In the genomic region with DNA sequence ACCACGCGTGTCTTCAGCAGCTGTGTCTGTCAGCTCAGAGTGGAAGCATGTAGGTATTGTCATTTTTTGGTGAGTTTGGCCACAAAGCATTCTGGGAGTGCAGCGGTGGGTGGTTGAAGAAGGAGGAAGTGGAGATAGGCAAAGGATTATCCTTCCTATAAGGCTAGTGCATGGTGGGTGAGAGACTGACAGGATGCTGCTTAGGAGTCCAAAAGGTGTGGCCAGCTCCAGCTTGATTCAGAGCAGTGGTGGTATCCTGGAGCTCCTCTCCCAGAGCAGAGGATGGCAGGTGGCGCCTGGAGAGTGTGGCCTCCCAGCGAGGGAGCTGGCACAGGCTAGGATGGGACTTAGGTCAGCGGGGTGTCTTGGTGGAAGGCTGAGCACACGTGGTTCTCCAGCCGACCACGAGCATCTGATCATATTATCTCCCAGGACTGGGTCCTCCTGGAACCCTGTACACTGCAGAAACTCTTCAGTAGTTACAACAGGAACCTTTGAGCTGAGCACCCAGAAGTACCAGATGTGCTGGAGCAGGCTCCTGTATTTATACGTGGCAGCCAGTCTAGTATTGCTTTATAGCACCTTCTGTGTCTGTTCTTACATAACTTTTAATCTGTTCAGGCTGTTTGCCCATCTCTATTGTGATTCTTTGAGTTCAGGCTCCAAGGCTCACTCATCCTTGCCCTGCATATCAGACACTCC, we compare ENCODE assay signal across 9 cellular contexts. TPM values are rescaled to one million over a fixed set of nuclear protein-coding genes. Genes with fewer than 3 reads are reported as not detected.
DNase-seq lines count a peak whose midpoint lies in the region; ATAC-seq and TF ChIP-seq lines count a peak whose summit lies in the region.
"Had no signal": no experiment of that assay in that cellular context is flagged by ENCODE, and none has a peak within 500 bp of the region (broad histone marks: within the 10 kb centered on the region; RNA-seq: fewer than 3 reads in every experiment).

No MANE protein-coding gene starts in this region.

- peak overlapping the region; percentile 76 for H3K27ac Mint-ChIP-seq in activated naive CD8-positive, alpha-beta T cell

- H3K4me1 ChIP-seq in cardiac muscle cell (ENCODE audit: low read depth) (peaks cover 45% of the 10 kb centered on the region), right atrium auricular region (peaks cover 0 to 67% of the 10 kb centered on the region in 2 donors), left lung (peaks cover 25 to 98% of the 10 kb centered on the region in 2 donors)

- H3K4me3 Mint-ChIP-seq in activated naive CD8-positive, alpha-beta T cell: no peak overlapping the region

- no peaks in the 10 kb centered on the region for H3K27me3 Mint-ChIP-seq in activated naive CD8-positive, alpha-beta T cell

- H3K27ac ChIP-seq in cardiac muscle cell (peak overlapping the region; percentile 60), right atrium auricular region (no peak overlapping the region), left lung (peak overlapping the region; percentile 5 to 55), WERI-Rb-1 (no peak overlapping the region)

- DNase-seq in cardiac muscle cell (ENCODE audit: low read depth in 1 of 2, low spot score in 1 of 2): no peak
- no peak for DNase-seq in right atrium auricular region (ENCODE audit: low spot score)
- DNase-seq in NCI-H2107 (lab: John Stamatoyannopoulos, UW): peak; percentile 6
- DNase-seq in left lung: peak in 1 of 2 donors; percentile 33
- no peak for DNase-seq in WERI-Rb-1
- DNase-seq in RKO (ENCODE audit: low spot score): no peak
- no peak for DNase-seq in GM10266 (ENCODE audit: extremely low spot score)

- intact Hi-C loops in left lung (cut with DNase I): loop anchor here in 1 of 2 donors (5.0 to 10.0 kb wide), 2 partner anchors 35 to 143 kb away; a partner anchor contains a TSS

- H3K27me3 ChIP-seq in cardiac muscle cell (no peaks in the 10 kb centered on the region), right atrium auricular region (no peaks in the 10 kb centered on the region), left lung (no peaks in the 10 kb centered on the region), WERI-Rb-1 (ENCODE audit: insufficient read depth, low read depth, severe bottlenecking) (no peaks in the 10 kb centered on the region)

- H3K9me3 ChIP-seq in cardiac muscle cell (ENCODE audit: low read depth) (no peaks in the 10 kb centered on the region), right atrium auricular region (no peaks in the 10 kb centered on the region), left lung (no peaks in the 10 kb centered on the region), WERI-Rb-1 (ENCODE audit: severe bottlenecking) (no peaks in the 10 kb centered on the region)

- H3K4me1 Mint-ChIP-seq in activated naive CD8-positive, alpha-beta T cell (ENCODE audit: low read depth): peaks cover 54% of the 10 kb centered on the region

- no peaks in the 10 kb centered on the region for H3K9me3 Mint-ChIP-seq in activated naive CD8-positive, alpha-beta T cell (ENCODE audit: low read depth)
- H3K9me3 Mint-ChIP-seq: activated naive CD4-positive, alpha-beta T cell treated with anti-CD3 and anti-CD28 coated beads, Interleukin-2, amount 50 U/mL, for 72 hours had no signal

- ATAC-seq in left lung: peak; percentile 6

- H3K4me3 ChIP-seq in cardiac muscle cell (no peak overlapping the region), right atrium auricular region (no peak overlapping the region), left lung (no peak overlapping the region), WERI-Rb-1 (ENCODE audit: low read depth, low read length) (no peak overlapping the region)

- no peaks in the 10 kb centered on the region for H3K36me3 Mint-ChIP-seq in activated naive CD8-positive, alpha-beta T cell

- H3K36me3 ChIP-seq in cardiac muscle cell (peaks cover 9% of the 10 kb centered on the region), right atrium auricular region (peaks cover 20% of the 10 kb centered on the region), left lung (peaks cover 0 to 22% of the 10 kb centered on the region in 2 donors), WERI-Rb-1 (peaks cover 13% of the 10 kb centered on the region; the same call in 1 of the 2 replicates)

- TF ChIP-seq CTCF in cardiac muscle cell (IDR thresholded peaks at IDR 0.05; ENCODE audit: low read depth, low read length) (no peak), right atrium auricular region (IDR thresholded peaks at IDR 0.05) (no peak), left lung (IDR thresholded peaks at IDR 0.05) (no peak), WERI-Rb-1 (IDR thresholded peaks at IDR 0.05; ENCODE audit: low read depth, low read length) (no peak), GM10266 (IDR thresholded peaks at IDR 0.05; ENCODE audit: control insufficient read depth, insufficient read depth, low read depth, missing control alignments) (no peak)

RNA-seq across cellular contexts. Expression of a gene that starts 29.6 kb away (rescaled TPM):
- total RNA-seq in cardiac muscle cell (35.8 and 38.8 TPM in 2 replicates), right atrium auricular region (10 to 100 TPM; 10.8 to 16.6 TPM), left lung (10 to 100 TPM; 23.8 to 25.2 TPM)
- polyA plus RNA-seq in cardiac muscle cell: 14.4 and 24.2 TPM in 2 replicates

RNA-seq across cellular contexts. Expression of a gene that starts 31.6 kb away (rescaled TPM):
- total RNA-seq in cardiac muscle cell: 5.3 and 10.2 TPM in 2 replicates
- 7.8 and 14.0 TPM in 2 replicates for polyA plus RNA-seq in cardiac muscle cell
- 10 to 100 TPM in 1 of 2 donors, 1 to 10 TPM in 1; 9.0 to 11.1 TPM for total RNA-seq in right atrium auricular region
- 10 to 100 TPM; 16.4 to 19.6 TPM for total RNA-seq in left lung

RNA-seq across cellular contexts. Expression of a gene that starts 44.4 kb away (rescaled TPM):
- total RNA-seq in cardiac muscle cell (192 and 196 TPM in 2 replicates), right atrium auricular region (10 to 100 TPM; 71.7 to 77.1 TPM), left lung (100 to 1,000 TPM; 142 to 191 TPM)
- 184 and 221 TPM in 2 replicates for polyA plus RNA-seq in cardiac muscle cell

RNA-seq across cellular contexts. Expression of a gene that starts 58.5 kb away (rescaled TPM):
- total RNA-seq in cardiac muscle cell (110 and 115 TPM in 2 replicates), right atrium auricular region (100 to 1,000 TPM; 379 to 436 TPM), left lung (100 to 1,000 TPM; 505 to 637 TPM)
- polyA plus RNA-seq in cardiac muscle cell: 108 and 144 TPM in 2 replicates

Comparison
In these comparisons a context has a peak if more than half of its experiments do, and no peak if none do; other contexts are left out.
1. H3K27ac ChIP-seq: peak in cardiac muscle cell (single experiment) and left lung (2 of 2); none in right atrium auricular region (0 of 2) and WERI-Rb-1 (single experiment).